Comparison of ENCODE assay signal across 19 cellular contexts in the genomic region with DNA sequence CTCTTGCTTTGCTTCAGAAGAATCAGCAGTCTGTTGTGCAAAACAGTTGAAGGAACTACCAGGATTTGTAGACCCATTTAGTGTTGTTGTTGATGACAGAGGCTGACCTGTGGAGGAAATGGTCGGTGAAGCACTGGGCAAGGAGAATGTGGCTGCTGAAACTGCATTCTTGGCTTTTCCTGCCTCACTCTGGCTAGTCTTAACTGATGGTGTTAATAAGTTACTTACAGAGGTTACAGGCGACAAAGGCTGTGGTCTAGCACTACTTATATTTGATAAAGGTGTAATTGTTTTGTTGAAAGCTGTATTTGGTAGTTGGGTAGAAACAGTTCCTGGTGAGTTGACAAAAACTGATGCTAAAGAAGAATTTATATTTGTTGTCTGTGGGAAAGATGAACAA. TPM values are rescaled to one million over a fixed set of nuclear protein-coding genes. Genes with fewer than 3 reads are reported as not detected.
DNase-seq lines count a peak whose midpoint lies in the region; ATAC-seq, FAIRE-seq and TF ChIP-seq lines count a peak whose summit lies in the region.
"Had no signal": no experiment of that assay in that cellular context is flagged by ENCODE, and none has a peak within 500 bp of the region (broad histone marks: within the 10 kb centered on the region; RNA-seq: fewer than 3 reads in every experiment).

No MANE protein-coding gene starts in this region.

- peaks cover 0 to 13% (median 6%) of the 10 kb centered on the region in 3 donors for H3K4me1 ChIP-seq in pancreas

- FAIRE-seq in pancreas (lab: Jason Lieb, UNC), result no peak

- no peak for TF ChIP-seq CTCF in pancreas (IDR thresholded peaks at IDR 0.05)

- H3K4me3 Mint-ChIP-seq in activated T-cell treated with anti-CD3 and anti-CD28 coated beads, Interleukin-2, amount 50 U/mL, for 72 hours, result peak overlapping the region in 1 of 2 donors; percentile 5
- no peak overlapping the region for H3K4me3 Mint-ChIP-seq in activated T-cell treated with anti-CD3 and anti-CD28 coated beads, Interleukin-2, amount 50 U/mL, for 4 hours
- no peak overlapping the region for H3K4me3 Mint-ChIP-seq in activated CD4-positive, alpha-beta memory T cell treated with anti-CD3 and anti-CD28 coated beads, Interleukin-2, amount 10 ng/mL, durations not matched to agents 7 days and 5 days
- H3K4me3 Mint-ChIP-seq: stimulated activated memory B cell treated with anti-CD40 and anti-IgM and Interleukin-4, amounts not matched to agents 10 μg/mL and 1 μg/mL and 100 μg/mL, for 72 hours had no signal

- H3K9me3 Mint-ChIP-seq in activated T-cell treated with anti-CD3 and anti-CD28 coated beads, Interleukin-2, amount 50 U/mL, for 72 hours, result no peaks in the 10 kb centered on the region
- no peaks in the 10 kb centered on the region for H3K9me3 Mint-ChIP-seq in activated T-cell treated with anti-CD3 and anti-CD28 coated beads, Interleukin-2, amount 50 U/mL, for 4 hours
- H3K9me3 Mint-ChIP-seq in activated CD4-positive, alpha-beta memory T cell treated with anti-CD3 and anti-CD28 coated beads, Interleukin-2, amount 10 ng/mL, durations not matched to agents 7 days and 5 days, result no peaks in the 10 kb centered on the region
- H3K9me3 Mint-ChIP-seq: stimulated activated memory B cell treated with anti-CD40 and anti-IgM and Interleukin-4, amounts not matched to agents 10 μg/mL and 1 μg/mL and 100 μg/mL, for 72 hours had no signal

- no peak for ATAC-seq in activated T-cell treated with anti-CD3 and anti-CD28 coated beads, Interleukin-2, amount 50 U/mL, for 72 hours (replicated peaks in 1 of 2)
- ATAC-seq in activated T-cell treated with anti-CD3 and anti-CD28 coated beads, Interleukin-2, amount 50 U/mL, for 4 hours, result no peak
- ATAC-seq in GM21825 (IDR thresholded peaks at IDR 0.05; ENCODE audit: unreplicated experiment) (peak; percentile 51), pancreas (peak; percentile 46 to 85 (median 66)), GM21723 (IDR thresholded peaks at IDR 0.05; ENCODE audit: unreplicated experiment) (no peak)
- ATAC-seq: activated naive CD4-positive, alpha-beta T cell treated with anti-CD3 and anti-CD28 coated beads, Interleukin-2, amount 50 U/mL, for 72 hours; left cardiac atrium; right cardiac atrium; stimulated activated memory B cell treated with anti-CD40 and anti-IgM and Interleukin-4, amounts not matched to agents 10 μg/mL and 1 μg/mL and 100 μg/mL, for 72 hours had no signal

- peaks cover 13 to 15% of the 10 kb centered on the region in 2 donors for H3K36me3 Mint-ChIP-seq in activated T-cell treated with anti-CD3 and anti-CD28 coated beads, Interleukin-2, amount 50 U/mL, for 72 hours (ENCODE audit: insufficient read depth in 2 of 2)
- peaks cover 41% of the 10 kb centered on the region for H3K36me3 Mint-ChIP-seq in activated T-cell treated with anti-CD3 and anti-CD28 coated beads, Interleukin-2, amount 50 U/mL, for 4 hours (ENCODE audit: insufficient read depth)
- peaks cover 49% of the 10 kb centered on the region for H3K36me3 Mint-ChIP-seq in activated CD4-positive, alpha-beta memory T cell treated with anti-CD3 and anti-CD28 coated beads, Interleukin-2, amount 10 ng/mL, durations not matched to agents 7 days and 5 days (ENCODE audit: low read depth)

- H3K27me3 ChIP-seq in pancreas, result no peaks in the 10 kb centered on the region

- no peak overlapping the region for H3K4me3 ChIP-seq in pancreas

- CTCF ChIA-PET in activated CD4-positive, alpha-beta memory T cell treated with anti-CD3 and anti-CD28 coated beads, Interleukin-2, amount 10 ng/mL, durations not matched to agents 7 days and 5 days (lab: Charles Lee), result interaction anchor here (4.2 kb wide), 1 partner anchor 36 kb away, joined by 19 read pairs; no protein-coding TSS in a partner anchor

- POLR2A ChIA-PET in activated CD4-positive, alpha-beta memory T cell treated with anti-CD3 and anti-CD28 coated beads, Interleukin-2, amount 10 ng/mL, durations not matched to agents 7 days and 5 days (lab: Charles Lee), result no interaction called here

- H3K27ac Mint-ChIP-seq in activated T-cell treated with anti-CD3 and anti-CD28 coated beads, Interleukin-2, amount 50 U/mL, for 72 hours, result peak overlapping the region; percentile 93
- peak overlapping the region; percentile 46 for H3K27ac Mint-ChIP-seq in activated CD4-positive, alpha-beta memory T cell treated with anti-CD3 and anti-CD28 coated beads, Interleukin-2, amount 10 ng/mL, durations not matched to agents 7 days and 5 days
- H3K27ac Mint-ChIP-seq: activated naive CD4-positive, alpha-beta T cell treated with anti-CD3 and anti-CD28 coated beads, Interleukin-2, amount 50 U/mL, for 72 hours; stimulated activated memory B cell treated with anti-CD40 and anti-IgM and Interleukin-4, amounts not matched to agents 10 μg/mL and 1 μg/mL and 100 μg/mL, for 72 hours had no signal

- no peaks in the 10 kb centered on the region for H3K27me3 Mint-ChIP-seq in activated T-cell treated with anti-CD3 and anti-CD28 coated beads, Interleukin-2, amount 50 U/mL, for 72 hours (ENCODE audit: low read depth)
- H3K27me3 Mint-ChIP-seq in activated T-cell treated with anti-CD3 and anti-CD28 coated beads, Interleukin-2, amount 50 U/mL, for 4 hours (ENCODE audit: low read depth), result no peaks in the 10 kb centered on the region
- H3K27me3 Mint-ChIP-seq in activated CD4-positive, alpha-beta memory T cell treated with anti-CD3 and anti-CD28 coated beads, Interleukin-2, amount 10 ng/mL, durations not matched to agents 7 days and 5 days, result no peaks in the 10 kb centered on the region
- H3K27me3 Mint-ChIP-seq: stimulated activated memory B cell treated with anti-CD40 and anti-IgM and Interleukin-4, amounts not matched to agents 10 μg/mL and 1 μg/mL and 100 μg/mL, for 72 hours had no signal

- intact Hi-C loops in pancreas (cut with DNase I), result no loop called here

- peak overlapping the region in 3 of 4 donors; percentile 2 to 41 (median 20) for H3K27ac ChIP-seq in pancreas

- H3K36me3 ChIP-seq in pancreas, result peaks cover 0 to 8% (median 0%) of the 10 kb centered on the region in 3 donors

- no peaks in the 10 kb centered on the region for H3K9me3 ChIP-seq in pancreas

- DNase-seq in activated T-cell treated with anti-CD3 and anti-CD28 coated beads, Interleukin-2, amount 50 U/mL, for 72 hours, result no peak
- DNase-seq in activated T-cell treated with anti-CD3 and anti-CD28 coated beads, Interleukin-2, amount 50 U/mL, for 4 hours, result no peak
- no peak for DNase-seq in activated CD4-positive, alpha-beta memory T cell treated with anti-CD3 and anti-CD28 coated beads, Interleukin-2, amount 10 ng/mL, durations not matched to agents 7 days and 5 days
- DNase-seq in pancreas (peak in 1 of 6 donors; percentile 13), islet precursor cell (no peak)
- no peak for DNase-seq in stimulated activated CD4-positive, alpha-beta T cell treated with anti-CD3 and anti-CD28 coated beads, Interleukin-12 subunit alpha, Interleukin-12 subunit beta, amount 100 ng/mL, for 4 hours
- DNase-seq: activated CD4-positive, alpha-beta T cell treated with anti-CD3 and anti-CD28 coated beads, Interleukin-2, amount 50 U/mL, for 4 hours; central memory CD4-positive, alpha-beta T cell; left cardiac atrium; NCI-H2029; right cardiac atrium; stimulated activated CD4-positive, alpha-beta T cell treated with anti-CD3 and anti-CD28 coated beads, Interleukin-4, amount 100 ng/mL, for 24 hours; T1000 had no signal

- 39 to 42% methylated on average over 2 of the region's 2 CpGs for WGBS in pancreas, 2 donors

- peaks cover 14% of the 10 kb centered on the region for H3K4me1 Mint-ChIP-seq in activated T-cell treated with anti-CD3 and anti-CD28 coated beads, Interleukin-2, amount 50 U/mL, for 72 hours (ENCODE audit: low read depth)
- H3K4me1 Mint-ChIP-seq in activated T-cell treated with anti-CD3 and anti-CD28 coated beads, Interleukin-2, amount 50 U/mL, for 4 hours (ENCODE audit: low read depth), result peaks cover 15% of the 10 kb centered on the region
- H3K4me1 Mint-ChIP-seq in activated CD4-positive, alpha-beta memory T cell treated with anti-CD3 and anti-CD28 coated beads, Interleukin-2, amount 10 ng/mL, durations not matched to agents 7 days and 5 days, result peaks cover 27% of the 10 kb centered on the region

RNA-seq across cellular contexts. Expression of gene MLANA, which starts 31.5 kb away (rescaled TPM):
- total RNA-seq in activated T-cell treated with anti-CD3 and anti-CD28 coated beads, Interleukin-2, amount 50 U/mL, for 72 hours, result not detected
- not detected for total RNA-seq in activated T-cell treated with anti-CD3 and anti-CD28 coated beads, Interleukin-2, amount 50 U/mL, for 4 hours
- not detected for total RNA-seq in activated CD4-positive, alpha-beta memory T cell treated with anti-CD3 and anti-CD28 coated beads, Interleukin-2, amount 10 ng/mL, durations not matched to agents 7 days and 5 days
- not detected for total RNA-seq in pancreas
- not detected for polyA plus RNA-seq in pancreas
- total RNA-seq: activated naive CD4-positive, alpha-beta T cell treated with anti-CD3 and anti-CD28 coated beads, Interleukin-2, amount 50 U/mL, for 72 hours; left cardiac atrium; right cardiac atrium; urinary bladder had no signal
- polyA plus RNA-seq: AG04450, right cardiac atrium, urinary bladder had no signal

Comparison
In these comparisons a context has a peak if more than half of its experiments do, and no peak if none do; other contexts are left out.
1. ATAC-seq: peak in GM21825 (single experiment) and pancreas (4 of 4); none in activated T-cell treated with anti-CD3 and anti-CD28 coated beads, Interleukin-2, amount 50 U/mL, for 72 hours (0 of 2), activated T-cell treated with anti-CD3 and anti-CD28 coated beads, Interleukin-2, amount 50 U/mL, for 4 hours (0 of 2) and GM21723 (single experiment).